Comparison of ENCODE assay signal across 8 cellular contexts in genomic region chr19:15836345-15836594, GRCh38. TPM values are rescaled to one million over a fixed set of nuclear protein-coding genes. Genes with fewer than 3 reads are reported as not detected.
DNase-seq lines count a peak whose midpoint lies in the region; ATAC-seq and TF ChIP-seq lines count a peak whose summit lies in the region.

No MANE protein-coding gene starts in this region.

- peaks cover 13% of the 10 kb centered on the region for H3K4me1 ChIP-seq in KMS-11 (ENCODE audit: low read depth, poor library complexity, severe bottlenecking)
- H3K4me1 ChIP-seq in breast epithelium = no peaks in the 10 kb centered on the region
- H3K4me1 ChIP-seq in mucosa of stomach (ENCODE audit: control insufficient read depth, insufficient read depth, low read length) = peaks cover 13% of the 10 kb centered on the region
- no peaks in the 10 kb centered on the region for H3K4me1 ChIP-seq in H9 (ENCODE audit: insufficient read depth, low read length)

- no peak for TF ChIP-seq POLR2A in breast epithelium (IDR thresholded peaks at IDR 0.05)

- no CpG with 5 or more reads among the region's 18 CpGs for WGBS in H9 (ENCODE audit: extremely low coverage, insufficient read length, low lambda C conversion rate)

- no peak overlapping the region for H2BK20ac ChIP-seq in H9 (ENCODE audit: low read depth, low read length, poor library complexity, severe bottlenecking)

- H3K9me3 ChIP-seq in breast epithelium (no peaks in the 10 kb centered on the region), mucosa of stomach (ENCODE audit: control insufficient read depth, low read length) (no peaks in the 10 kb centered on the region), H9 (ENCODE audit: control insufficient read depth, low read depth, low read length) (peaks cover 74% of the 10 kb centered on the region)

- no peak overlapping the region for H3K27ac Mint-ChIP-seq in H9

- peaks cover 8 to 18% (median 11%) of the 10 kb centered on the region in 3 experiments for H3K36me3 Mint-ChIP-seq in H9 (ENCODE audit: insufficient read depth in 1 of 3, low read depth in 3 of 3)

- H2BK12ac ChIP-seq in H9 (ENCODE audit: insufficient read length, low read depth, low read length) = no peak overlapping the region

- H3K9me3 Mint-ChIP-seq in H9 = peaks cover 39 to 41% of the 10 kb centered on the region in 2 experiments

- TF ChIP-seq CTCF in GM12865 (IDR thresholded peaks at IDR 0.05; ENCODE audit: insufficient read depth, low read depth, low read length, missing control alignments) = no peak
- no peak for TF ChIP-seq CTCF in KMS-11 (conservative IDR thresholded peaks at IDR 0.05; ENCODE audit: low read depth, low read length)
- TF ChIP-seq CTCF in breast epithelium (IDR thresholded peaks at IDR 0.05) = no peak
- no peak for TF ChIP-seq CTCF in H9 (conservative IDR thresholded peaks at IDR 0.05)

- no peak overlapping the region for H3K4me3 Mint-ChIP-seq in H9

- H2AFZ ChIP-seq in KMS-11 (ENCODE audit: low read depth) (peak overlapping the region; percentile 99), H9 (ENCODE audit: low read length) (no peak overlapping the region)

- no peak overlapping the region for H4K5ac ChIP-seq in H9 (ENCODE audit: insufficient read length, low read depth, low read length)

- H2BK5ac ChIP-seq in H9 (ENCODE audit: insufficient read length, low read length) = no peak overlapping the region

- H3K23ac ChIP-seq in H9 (ENCODE audit: insufficient read length, low read depth, low read length) = no peak overlapping the region

- no peak overlapping the region for H3K18ac ChIP-seq in H9 (ENCODE audit: insufficient read length, low read depth, low read length)

- no peak for ATAC-seq in HG02840 (IDR thresholded peaks at IDR 0.05; ENCODE audit: low FRiP score, unreplicated experiment)

- intact Hi-C loops in breast epithelium (cut with DNase I; ENCODE audit: low total_unique reads) = no loop called here

- no peak overlapping the region for H2AK5ac ChIP-seq in H9 (ENCODE audit: insufficient read length, low read length)

- H3K23me2 ChIP-seq in H9 (ENCODE audit: insufficient read length, low read depth, low read length, poor library complexity, severe bottlenecking) = no peaks in the 10 kb centered on the region

- H3K4me1 Mint-ChIP-seq in H9 = no peaks in the 10 kb centered on the region

- H4K20me1 ChIP-seq in KMS-11 (ENCODE audit: insufficient read depth) = no peaks in the 10 kb centered on the region
- H4K20me1 ChIP-seq in H9 (ENCODE audit: control insufficient read depth, insufficient read depth, insufficient read length) = no peaks in the 10 kb centered on the region

- H3K56ac ChIP-seq in H9 (ENCODE audit: insufficient read length, low read depth, low read length) = no peak overlapping the region

- H3K4me3 ChIP-seq in GM12865 (ENCODE audit: low read depth, low read length) (peak overlapping the region; percentile 98), KMS-11 (IDR thresholded peaks at IDR 0.05; ENCODE audit: insufficient read depth, low read depth, low read length) (no peak overlapping the region), breast epithelium (peak overlapping the region; percentile 69 to 95 (median 81)), mucosa of stomach (ENCODE audit: low read length) (peak overlapping the region; percentile 86)

- H4K91ac ChIP-seq in H9 (ENCODE audit: insufficient read length, low read depth, low read length) = no peak overlapping the region

- H3T11ph ChIP-seq in H9 (ENCODE audit: low read length) = no peak overlapping the region

- no peak overlapping the region for H3K4ac ChIP-seq in H9 (ENCODE audit: low read depth, low read length)

- H3K14ac ChIP-seq in H9 (ENCODE audit: insufficient read depth, low read length) = no peak overlapping the region

- H2BK15ac ChIP-seq in H9 (ENCODE audit: low read depth, low read length) = no peak overlapping the region

- H3K27me3 Mint-ChIP-seq in H9 (ENCODE audit: low read depth) = peaks cover 4% of the 10 kb centered on the region

- DNase-seq in GM12865 (ENCODE audit: low read depth) (no peak), breast epithelium (ENCODE audit: low spot score in 2 of 2) (no peak), H9 (no peak), UCSD-AML1 (lab: John Stamatoyannopoulos, UW; ENCODE audit: unreplicated experiment) (no peak)
- DNase-seq in stimulated activated CD4-positive, alpha-beta T cell treated with anti-CD3 and anti-CD28 coated beads, Interleukin-2, amount 100 ng/mL, for 24 hours = no peak

- no peaks in the 10 kb centered on the region for H3K79me1 ChIP-seq in H9 (ENCODE audit: insufficient read depth, low read depth, low read length, poor library complexity, severe bottlenecking)

- no peak overlapping the region for H2BK120ac ChIP-seq in H9 (ENCODE audit: low read depth, low read length, poor library complexity, severe bottlenecking)

- H3K27ac ChIP-seq in KMS-11 (peak overlapping the region; percentile 75), breast epithelium (peak overlapping the region; percentile 100), H9 (ENCODE audit: insufficient read length, low read depth, low read length) (no peak overlapping the region)

- peak overlapping the region; percentile 92 for H3K4me2 ChIP-seq in KMS-11
- no peak overlapping the region for H3K4me2 ChIP-seq in H9 (ENCODE audit: insufficient read depth, insufficient read length, low read length)

- peaks cover 45% of the 10 kb centered on the region; the same call in 1 of the 2 replicates for H3K27me3 ChIP-seq in KMS-11 (ENCODE audit: insufficient read depth, low read depth)
- H3K27me3 ChIP-seq in breast epithelium = no peaks in the 10 kb centered on the region
- no peaks in the 10 kb centered on the region for H3K27me3 ChIP-seq in mucosa of stomach (ENCODE audit: control insufficient read depth, insufficient read depth, low read length)
- no peaks in the 10 kb centered on the region for H3K27me3 ChIP-seq in H9 (ENCODE audit: insufficient read depth, low read length)

- peak overlapping the region; percentile 73; the same call in 1 of the 2 replicates for H3K9ac ChIP-seq in KMS-11
- H3K9ac ChIP-seq in mucosa of stomach (ENCODE audit: low read length) = peak overlapping the region; percentile 99
- no peak overlapping the region for H3K9ac ChIP-seq in H9 (ENCODE audit: extremely low read depth, insufficient read length, low read length)

- no peak overlapping the region for H4K8ac ChIP-seq in H9 (replicated peaks; ENCODE audit: insufficient read length, low read depth, low read length)

- H3K79me2 ChIP-seq in KMS-11 (ENCODE audit: insufficient read depth, low read depth) = no peaks in the 10 kb centered on the region
- H3K79me2 ChIP-seq in H9 (ENCODE audit: insufficient read depth, low read length) = no peaks in the 10 kb centered on the region

- no peaks in the 10 kb centered on the region for H3K36me3 ChIP-seq in KMS-11 (ENCODE audit: insufficient read depth)
- no peaks in the 10 kb centered on the region for H3K36me3 ChIP-seq in breast epithelium
- no peaks in the 10 kb centered on the region for H3K36me3 ChIP-seq in mucosa of stomach (ENCODE audit: control insufficient read depth, insufficient read depth, low read length)

RNA-seq across cellular contexts. Expression of gene OR10H1, which starts 20.8 kb away (rescaled TPM):
- total RNA-seq in breast epithelium (not detected), H9 (2021) (not detected in 2 replicates)

RNA-seq across cellular contexts. Expression of gene OR10H5, which starts 48.8 kb away (rescaled TPM):
- not detected for total RNA-seq in breast epithelium
- total RNA-seq in H9 (2021) = not detected in 2 replicates
